Comparison of ENCODE assay signal across 8 cellular contexts in genomic region chr10:11573497-11573896, GRCh38. TPM values are rescaled to one million over a fixed set of nuclear protein-coding genes. Genes with fewer than 3 reads are reported as not detected.
DNase-seq lines count a peak whose midpoint lies in the region; ATAC-seq and TF ChIP-seq lines count a peak whose summit lies in the region.

No MANE protein-coding gene starts in this region.

- H3K9me3 ChIP-seq in DOHH2 (ENCODE audit: control insufficient read depth, insufficient read depth, low read length): no peaks in the 10 kb centered on the region
- no peaks in the 10 kb centered on the region for H3K9me3 ChIP-seq in trophoblast cell (ENCODE audit: insufficient read depth, low read depth, low read length)

- DNase-seq in NOMO-1 (lab: John Stamatoyannopoulos, UW; ENCODE audit: unreplicated experiment in 2 of 2) (peak; percentile 61 to 98), iris pigment epithelial cell (ENCODE audit: low read depth) (peak; percentile 57), NCI-H1105 treated with DMSO at 0.1 percent for 48 hours (lab: John Stamatoyannopoulos, UW) (no peak), NCI-H2029 treated with DMSO at 0.1 percent for 48 hours (lab: John Stamatoyannopoulos, UW) (no peak), trophoblast cell (no peak), activated T-cell treated with anti-CD3 and anti-CD28 coated beads for 4 hours (no peak)

- H2BK120ac ChIP-seq in trophoblast cell (ENCODE audit: insufficient read depth, low read length, poor library complexity): no peak overlapping the region

- no peak overlapping the region for H2AK5ac ChIP-seq in trophoblast cell (ENCODE audit: low read length)

- no CpG with 5 or more reads among the region's 3 CpGs for WGBS in trophoblast cell (ENCODE audit: extremely low coverage, insufficient coverage, insufficient read length)

- H3K14ac ChIP-seq in trophoblast cell (ENCODE audit: low read length): no peak overlapping the region

- H4K20me1 ChIP-seq in DOHH2 (ENCODE audit: control insufficient read depth, insufficient read depth, low read depth, low read length): peaks cover 29% of the 10 kb centered on the region; the same call in 1 of the 2 replicates

- peak; percentile 60 for ATAC-seq in GM21786 (IDR thresholded peaks at IDR 0.05; ENCODE audit: unreplicated experiment)

- H3K79me2 ChIP-seq in DOHH2 (ENCODE audit: control insufficient read depth, low read length) (peaks cover 98% of the 10 kb centered on the region), trophoblast cell (ENCODE audit: control insufficient read depth, insufficient read depth, low read length, poor library complexity) (peaks cover 6% of the 10 kb centered on the region)

- H3K4me2 ChIP-seq in DOHH2 (ENCODE audit: low read length): peak overlapping the region; percentile 64
- no peak overlapping the region for H3K4me2 ChIP-seq in trophoblast cell (ENCODE audit: low read length)

- H2BK5ac ChIP-seq in trophoblast cell (ENCODE audit: low read depth, low read length, poor library complexity): no peak overlapping the region

- H3K4ac ChIP-seq in trophoblast cell (ENCODE audit: low read depth, low read length): no peak overlapping the region

- TF ChIP-seq CTCF in DOHH2 (IDR thresholded peaks at IDR 0.05; ENCODE audit: low read depth, low read length, poor library complexity, severe bottlenecking): no peak

- H3K4me3 ChIP-seq in DOHH2 (ENCODE audit: low read length) (peak overlapping the region; percentile 46), trophoblast cell (ENCODE audit: low read depth, low read length) (no peak overlapping the region)

- no peaks in the 10 kb centered on the region for H3K27me3 ChIP-seq in DOHH2 (ENCODE audit: control insufficient read depth, low read length)
- H3K27me3 ChIP-seq in trophoblast cell (ENCODE audit: insufficient read depth, low read length): no peaks in the 10 kb centered on the region

- H3K27ac ChIP-seq in DOHH2 (ENCODE audit: low read depth, low read length) (peak overlapping the region; percentile 48), trophoblast cell (ENCODE audit: low read depth, low read length) (no peak overlapping the region)

- H4K91ac ChIP-seq in trophoblast cell (ENCODE audit: low read depth, low read length): no peak overlapping the region

- H3K9me2 ChIP-seq in DOHH2 (replicated peaks; ENCODE audit: control insufficient read depth, low read length): no peaks in the 10 kb centered on the region

- H2AFZ ChIP-seq in trophoblast cell (ENCODE audit: insufficient read depth, low read length, poor library complexity): no peak overlapping the region

- no peaks in the 10 kb centered on the region for H3K79me1 ChIP-seq in trophoblast cell (ENCODE audit: low read length)

- H4K8ac ChIP-seq in trophoblast cell (ENCODE audit: low read depth, low read length): no peak overlapping the region

- H3K36me3 ChIP-seq in DOHH2 (ENCODE audit: control insufficient read depth, low read length) (peaks cover 5% of the 10 kb centered on the region), trophoblast cell (ENCODE audit: control insufficient read depth in 1 of 2, insufficient read depth in 2 of 2, low read length in 2 of 2) (no peaks in the 10 kb centered on the region)

- H3F3A ChIP-seq in DOHH2 (ENCODE audit: control insufficient read depth, insufficient read depth): peaks cover 3% of the 10 kb centered on the region; the same call in 1 of the 2 replicates

- no peak overlapping the region for H3K23ac ChIP-seq in trophoblast cell (ENCODE audit: low read length)

- no peak overlapping the region for H3K18ac ChIP-seq in trophoblast cell (ENCODE audit: low read length)

- no peak overlapping the region for H4K12ac ChIP-seq in trophoblast cell (ENCODE audit: low read depth, low read length)

- peaks cover 72% of the 10 kb centered on the region for H3K4me1 ChIP-seq in DOHH2 (ENCODE audit: control insufficient read depth, low read length)
- H3K4me1 ChIP-seq in trophoblast cell (ENCODE audit: control insufficient read depth in 1 of 2, insufficient read depth in 2 of 2, low read length in 2 of 2): no peaks in the 10 kb centered on the region

- H2BK12ac ChIP-seq in trophoblast cell (ENCODE audit: low read length): no peak overlapping the region

- no peak overlapping the region for H3K9ac ChIP-seq in trophoblast cell (ENCODE audit: low read length)

RNA-seq across cellular contexts. Expression of gene USP6NL, which starts 38.0 kb away (rescaled TPM):
- polyA plus RNA-seq in trophoblast cell (2013): 16.4 and 17.4 TPM in 2 replicates

Comparison
In these comparisons a context has a peak if more than half of its experiments do, and no peak if none do; other contexts are left out.
1. DNase-seq: peak in NOMO-1 (2 of 2) and iris pigment epithelial cell (single experiment); none in NCI-H1105 treated with DMSO at 0.1 percent for 48 hours (single experiment), NCI-H2029 treated with DMSO at 0.1 percent for 48 hours (single experiment), trophoblast cell (0 of 2) and activated T-cell treated with anti-CD3 and anti-CD28 coated beads for 4 hours (single experiment).